In the genomic region with DNA sequence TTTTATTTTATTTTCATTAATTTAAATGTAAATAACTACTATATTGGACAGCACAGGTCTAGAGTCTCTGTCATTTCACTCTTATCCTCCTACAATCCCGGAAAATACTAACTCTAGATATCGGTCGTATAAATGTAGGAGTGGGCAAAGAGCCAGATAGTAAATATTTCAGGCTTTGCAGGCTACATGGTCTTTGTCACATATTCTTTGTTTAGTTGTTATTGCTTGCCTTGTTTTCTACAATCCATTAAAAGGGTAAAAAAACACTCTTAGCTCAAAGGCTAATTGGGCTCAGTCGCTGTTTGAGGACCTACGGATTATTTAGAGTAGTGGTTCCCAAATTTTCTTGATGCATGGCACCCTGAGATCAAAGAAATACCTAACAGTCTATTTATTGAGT, we compare ENCODE assay signal across 14 cellular contexts. TPM values are rescaled to one million over a fixed set of nuclear protein-coding genes. Genes with fewer than 3 reads are reported as not detected.
DNase-seq lines count a peak whose midpoint lies in the region; ATAC-seq and TF ChIP-seq lines count a peak whose summit lies in the region.
"Had no signal": no experiment of that assay in that cellular context is flagged by ENCODE, and none has a peak within 500 bp of the region (broad histone marks: within the 10 kb centered on the region; RNA-seq: fewer than 3 reads in every experiment).

No MANE protein-coding gene starts in this region.

- H3K9me2 ChIP-seq in HCT116 (ENCODE audit: insufficient read depth) (no peaks in the 10 kb centered on the region), OCI-LY7 (ENCODE audit: insufficient read depth, low read length) (no peaks in the 10 kb centered on the region)

- no peak for TF ChIP-seq POLR2A in HCT116 (IDR thresholded peaks at IDR 0.05; ENCODE audit: borderline replicate concordance, extremely low read depth, insufficient read depth, insufficient read length)

- BruUV-seq in HCT116 (replicated peaks; lab: Mats Ljungman, UMichigan) (no TSS peak), OCI-LY7 (replicated peaks; lab: Mats Ljungman, UMichigan) (no TSS peak)

- POLR2A ChIA-PET in HCT116 (lab: Charles Lee) = no interaction called here
- POLR2A ChIA-PET in OCI-LY7 (lab: Charles Lee) = interaction anchor here (0.6 to 2.2 kb wide), 3 partner anchors 9 to 65 kb away, joined by 3 to 9 read pairs (median 7); no protein-coding TSS in a partner anchor

- H4K20me1 ChIP-seq in HCT116 (ENCODE audit: insufficient read depth) (no peaks in the 10 kb centered on the region), OCI-LY7 (ENCODE audit: insufficient read depth, low read length) (peaks cover 5% of the 10 kb centered on the region; the same call in 1 of the 2 replicates)

- H3K27ac ChIP-seq in HCT116 (ENCODE audit: low read depth, low read length) = no peak overlapping the region
- H3K27ac ChIP-seq in OCI-LY7 (ENCODE audit: low read depth, low read length, poor library complexity, severe bottlenecking) = no peak overlapping the region
- no peak overlapping the region for H3K27ac ChIP-seq in colonic mucosa
- H3K27ac ChIP-seq: transverse colon had no signal

- H3K79me2 ChIP-seq in HCT116 (ENCODE audit: insufficient read depth, low read length) (peaks cover 63% of the 10 kb centered on the region), OCI-LY7 (ENCODE audit: insufficient read depth, low read depth, low read length) (peaks cover 63% of the 10 kb centered on the region)

- H3K4me3 ChIP-seq in HCT116 (replicated peaks in 1 of 2; ENCODE audit: low read depth in 1 of 2, low read length in 2 of 2) = no peak overlapping the region
- peak overlapping the region; percentile 85 for H3K4me3 ChIP-seq in OCI-LY7 (ENCODE audit: low read depth, low read length, poor library complexity, severe bottlenecking)
- peak overlapping the region; percentile 88 for H3K4me3 ChIP-seq in fibroblast of the aortic adventitia (ENCODE audit: low read depth, low read length)
- H3K4me3 ChIP-seq in colonic mucosa = no peak overlapping the region

- H3K4me1 ChIP-seq in HCT116 (ENCODE audit: control insufficient read depth in 1 of 2, insufficient read depth in 2 of 2, low read length in 2 of 2) = peaks cover 0 to 14% of the 10 kb centered on the region in 2 experiments; a peak in 2 of 4 replicates
- peaks cover 35% of the 10 kb centered on the region for H3K4me1 ChIP-seq in OCI-LY7 (ENCODE audit: insufficient read depth, low read length, poor library complexity, severe bottlenecking)
- H3K4me1 ChIP-seq in colonic mucosa = no peaks in the 10 kb centered on the region

- TF ChIP-seq RAD21 in HCT116 (IDR thresholded peaks at IDR 0.05; ENCODE audit: low read depth) = no peak

- H3K9ac ChIP-seq in HCT116 (ENCODE audit: low read length) = no peak overlapping the region
- no peak overlapping the region for H3K9ac ChIP-seq in colonic mucosa (ENCODE audit: low read depth in 2 of 2, low read length in 2 of 2)

- DNase-seq in NCI-H1694 treated with DMSO at 0.1 percent for 48 hours (lab: John Stamatoyannopoulos, UW) (peak; percentile 7), NCI-H1694 (lab: John Stamatoyannopoulos, UW) (no peak), HCT116 (ENCODE audit: low read depth, low spot score) (no peak), OCI-LY7 (ENCODE audit: low spot score) (no peak), fibroblast of the aortic adventitia (ENCODE audit: low read depth) (no peak), colonic mucosa (no peak)
- no peak for DNase-seq in stimulated activated naive CD8-positive, alpha-beta T cell treated with anti-CD3 and anti-CD28 coated beads, Interleukin-15, Interleukin-2, amounts not matched to agents 100 U/mL and 50 U/mL, for 24 hours
- DNase-seq: activated CD4-positive, alpha-beta T cell treated with anti-CD3 and anti-CD28 coated beads, Interleukin-2, amount 50 U/mL, for 1 hour; activated naive CD4-positive, alpha-beta T cell treated with anti-CD3 and anti-CD28 coated beads for 36 hours; H7; left cardiac atrium; NCI-H510A; transverse colon had no signal

- CTCF ChIA-PET in HCT116 (lab: Charles Lee) = no interaction called here
- CTCF ChIA-PET in OCI-LY7 (lab: Charles Lee; ENCODE audit: unreplicated experiment) = interaction anchor here (0.5 kb wide), 1 partner anchor 187 kb away, joined by 3 read pairs; no protein-coding TSS in a partner anchor

- peak overlapping the region; percentile 67; the same call in 1 of the 2 replicates for H3K4me2 ChIP-seq in HCT116 (ENCODE audit: low read length)
- H3K4me2 ChIP-seq in OCI-LY7 (ENCODE audit: low read length) = peak overlapping the region; percentile 93

- H3K9me3 ChIP-seq in HCT116 (ENCODE audit: control insufficient read depth in 1 of 2, insufficient read depth in 1 of 2, low read depth in 1 of 2, low read length in 2 of 2) (no peaks in the 10 kb centered on the region), OCI-LY7 (ENCODE audit: low read length) (no peaks in the 10 kb centered on the region), colonic mucosa (no peaks in the 10 kb centered on the region)
- H3K9me3 ChIP-seq: transverse colon had no signal

- H3K36me3 ChIP-seq in HCT116 (ENCODE audit: control insufficient read depth in 1 of 2, insufficient read depth in 2 of 2, low read length in 2 of 2) (no peaks in the 10 kb centered on the region), OCI-LY7 (ENCODE audit: insufficient read depth, low read length) (peaks cover 30% of the 10 kb centered on the region), colonic mucosa (no peaks in the 10 kb centered on the region)
- H3K36me3 ChIP-seq: transverse colon had no signal

- no peaks in the 10 kb centered on the region for H3K27me3 ChIP-seq in HCT116 (ENCODE audit: insufficient read depth, low read length)
- no peaks in the 10 kb centered on the region for H3K27me3 ChIP-seq in colonic mucosa
- H3K27me3 ChIP-seq: transverse colon had no signal

- RAD21 ChIA-PET in HCT116 (lab: Charles Lee; ENCODE audit: low non-redundant PET in 1 of 2, low total read pairs in 2 of 2, uncharacterized antibody in 2 of 2, unreplicated experiment in 2 of 2) = no interaction called here

- ATAC-seq in HCT116 (no peak), HG02623 (IDR thresholded peaks at IDR 0.05; ENCODE audit: unreplicated experiment) (no peak)
- ATAC-seq in stimulated activated naive CD8-positive, alpha-beta T cell treated with anti-CD3 and anti-CD28 coated beads, Interleukin-15, Interleukin-2, amounts not matched to agents 100 U/mL and 50 U/mL, for 24 hours = no peak
- ATAC-seq: left cardiac atrium had no signal

- TF ChIP-seq CTCF in HCT116 (IDR thresholded peaks at IDR 0.05 in 2 of 3, conservative IDR thresholded peaks at IDR 0.05 in 1 of 3; ENCODE audit: borderline replicate concordance in 1 of 3, insufficient read depth in 1 of 3, low read depth in 2 of 3, low read length in 2 of 3) (no peak), OCI-LY7 (conservative IDR thresholded peaks at IDR 0.05; ENCODE audit: low read length) (no peak), fibroblast of the aortic adventitia (IDR thresholded peaks at IDR 0.05; ENCODE audit: insufficient read depth, low read length) (no peak), colonic mucosa (IDR thresholded peaks at IDR 0.05) (no peak)

- intact Hi-C loops in HCT116 (cut with micrococcal nuclease) = loop anchor here (10.0 kb wide), 1 partner anchor 189 kb away; no protein-coding TSS in a partner anchor
- intact Hi-C loops in OCI-LY7 (cut with micrococcal nuclease; ENCODE audit: unreplicated experiment) = loop anchor here (2.0 kb wide), 1 partner anchor 27 kb away; a partner anchor contains a TSS
- intact Hi-C loops in colonic mucosa (cut with DNase I) = no loop called here

- H2AFZ ChIP-seq in HCT116 (ENCODE audit: low read depth, low read length, poor library complexity, severe bottlenecking) (no peak overlapping the region), OCI-LY7 (ENCODE audit: low read length) (no peak overlapping the region)

TF ChIP-seq in HCT116, 20 proteins besides CTCF, POLR2A, EP300 and RAD21 (continues in another document):
- TF ChIP-seq POLR2AphosphoS5 (IDR thresholded peaks at IDR 0.05; ENCODE audit: low read depth, low read length) (no peak), CEBPB (IDR thresholded peaks at IDR 0.05; ENCODE audit: low read depth) (no peak), SP1 (IDR thresholded peaks at IDR 0.05; ENCODE audit: low read depth) (no peak), EZH2phosphoT487 (IDR thresholded peaks at IDR 0.05; ENCODE audit: borderline replicate concordance) (no peak)
- TF ChIP-seq, protein P1, sequence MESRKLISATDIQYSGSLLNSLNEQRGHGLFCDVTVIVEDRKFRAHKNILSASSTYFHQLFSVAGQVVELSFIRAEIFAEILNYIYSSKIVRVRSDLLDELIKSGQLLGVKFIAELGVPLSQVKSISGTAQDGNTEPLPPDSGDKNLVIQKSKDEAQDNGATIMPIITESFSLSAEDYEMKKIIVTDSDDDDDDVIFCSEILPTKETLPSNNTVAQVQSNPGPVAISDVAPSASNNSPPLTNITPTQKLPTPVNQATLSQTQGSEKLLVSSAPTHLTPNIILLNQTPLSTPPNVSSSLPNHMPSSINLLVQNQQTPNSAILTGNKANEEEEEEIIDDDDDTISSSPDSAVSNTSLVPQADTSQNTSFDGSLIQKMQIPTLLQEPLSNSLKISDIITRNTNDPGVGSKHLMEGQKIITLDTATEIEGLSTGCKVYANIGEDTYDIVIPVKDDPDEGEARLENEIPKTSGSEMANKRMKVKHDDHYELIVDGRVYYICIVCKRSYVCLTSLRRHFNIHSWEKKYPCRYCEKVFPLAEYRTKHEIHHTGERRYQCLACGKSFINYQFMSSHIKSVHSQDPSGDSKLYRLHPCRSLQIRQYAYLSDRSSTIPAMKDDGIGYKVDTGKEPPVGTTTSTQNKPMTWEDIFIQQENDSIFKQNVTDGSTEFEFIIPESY (IDR thresholded peaks at IDR 0.05; ENCODE audit: extremely low read depth, insufficient replicate concordance, low read length) = no peak
- TF ChIP-seq, protein P2, sequence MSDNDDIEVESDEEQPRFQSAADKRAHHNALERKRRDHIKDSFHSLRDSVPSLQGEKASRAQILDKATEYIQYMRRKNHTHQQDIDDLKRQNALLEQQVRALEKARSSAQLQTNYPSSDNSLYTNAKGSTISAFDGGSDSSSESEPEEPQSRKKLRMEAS (IDR thresholded peaks at IDR 0.05) = no peak

RNA-seq across cellular contexts. Expression of a gene that starts 1.7 kb away (rescaled TPM):
- total RNA-seq in HCT116 (2021; ENCODE audit: unreplicated experiment) (30.6 TPM), OCI-LY7 (2022) (58.7 and 62.3 TPM in 2 replicates), fibroblast of the aortic adventitia (ENCODE audit: low replicate concordance) (1.3 and 35.9 TPM in 2 replicates), colonic mucosa (10 to 100 TPM in 1 of 2 donors, 1 to 10 TPM in 1; 8.5 to 18.8 TPM)
- 5.4 and 9.8 TPM in 2 replicates for polyA plus RNA-seq in HCT116 (2012)
- 51.3 and 66.9 TPM in 2 replicates for total RNA-seq in OCI-LY7 (2014; rRNA removed; shearing (Covaris generic))

RNA-seq across cellular contexts. Expression of a gene that starts 26.7 kb away (rescaled TPM):
- total RNA-seq in HCT116 (2021; ENCODE audit: unreplicated experiment) (22.5 TPM), OCI-LY7 (2022) (15.7 and 18.9 TPM in 2 replicates), fibroblast of the aortic adventitia (ENCODE audit: low replicate concordance) (6.2 and 7.6 TPM in 2 replicates), colonic mucosa (10 to 100 TPM; 11.0 to 17.0 TPM)
- 12.5 and 15.4 TPM in 2 replicates for polyA plus RNA-seq in HCT116 (2012)
- total RNA-seq in OCI-LY7 (2014; rRNA removed; shearing (Covaris generic)) = 26.4 and 27.7 TPM in 2 replicates

RNA-seq across cellular contexts. Expression of a gene that starts 30.9 kb away (rescaled TPM):
- 18.6 TPM for total RNA-seq in HCT116 (2021; ENCODE audit: unreplicated experiment)
- polyA plus RNA-seq in HCT116 (2012) = 21.1 and 21.2 TPM in 2 replicates
- total RNA-seq in OCI-LY7 (2014; rRNA removed; shearing (Covaris generic)) = 10.3 and 15.1 TPM in 2 replicates
- total RNA-seq in OCI-LY7 (2022) = 14.3 and 14.9 TPM in 2 replicates
- 21.3 and 24.0 TPM in 2 replicates for total RNA-seq in fibroblast of the aortic adventitia (ENCODE audit: low replicate concordance)
- total RNA-seq in colonic mucosa = 10 to 100 TPM; 27.5 to 32.0 TPM

Comparison
In these comparisons a context has a peak if more than half of its experiments do, and no peak if none do; other contexts are left out.
1. H3K4me3 ChIP-seq: peak in OCI-LY7 (single experiment) and fibroblast of the aortic adventitia (single experiment); none in HCT116 (0 of 2) and colonic mucosa (single experiment).